In the genomic region with DNA sequence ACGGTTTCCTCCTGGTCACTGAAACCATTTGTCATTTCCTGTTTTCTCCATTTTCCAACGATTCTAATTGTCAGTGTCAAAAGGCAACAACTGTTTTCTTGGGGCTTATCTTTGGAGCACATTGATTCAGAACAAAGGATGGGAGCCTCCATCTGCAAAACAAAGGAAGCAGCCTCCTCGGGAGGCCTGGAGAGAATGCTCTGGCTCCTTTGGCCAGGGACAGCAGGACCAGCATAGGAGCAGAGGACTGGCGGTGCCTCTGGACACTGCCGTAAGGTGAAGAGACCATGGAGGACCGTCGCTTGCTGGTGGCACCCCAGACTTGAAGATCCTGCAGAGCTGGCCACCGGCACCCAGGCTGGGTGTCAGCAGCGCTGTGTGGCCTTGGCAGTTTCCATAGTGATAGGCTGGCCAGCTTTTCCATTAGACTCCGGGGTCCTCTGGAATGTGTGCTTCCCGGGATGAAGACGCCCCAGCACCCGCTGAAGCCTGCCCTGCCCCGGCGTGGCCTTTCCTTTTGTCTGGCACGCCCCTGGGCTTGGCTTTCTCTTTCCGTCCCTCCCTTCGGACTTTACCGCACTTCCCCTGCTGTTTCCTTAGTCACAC, we compare ENCODE assay signal across 12 cellular contexts.
DNase-seq lines count a peak whose midpoint lies in the region; ATAC-seq and TF ChIP-seq lines count a peak whose summit lies in the region.
"Had no signal": no experiment of that assay in that cellular context is flagged by ENCODE, and none has a peak within 500 bp of the region (broad histone marks: within the 10 kb centered on the region; RNA-seq: fewer than 3 reads in every experiment).

No MANE protein-coding gene starts in this region.

- no peak overlapping the region for H2BK20ac ChIP-seq in H9 (ENCODE audit: low read depth, low read length, poor library complexity, severe bottlenecking)

- H3K4me2 ChIP-seq in H9 (ENCODE audit: insufficient read depth, insufficient read length, low read length) = peak overlapping the region; percentile 60

- no peak overlapping the region for H3T11ph ChIP-seq in H9 (ENCODE audit: low read length)

- no peak overlapping the region for H2BK12ac ChIP-seq in H9 (ENCODE audit: insufficient read length, low read depth, low read length)

- no peak overlapping the region for H3K56ac ChIP-seq in H9 (ENCODE audit: insufficient read length, low read depth, low read length)

- H4K91ac ChIP-seq in H9 (ENCODE audit: insufficient read length, low read depth, low read length) = no peak overlapping the region

- peaks cover 0 to 3% (median 0%) of the 10 kb centered on the region in 3 experiments; a peak in 2 of 7 replicates for H3K36me3 Mint-ChIP-seq in H9 (ENCODE audit: insufficient read depth in 1 of 3, low read depth in 3 of 3)
- H3K36me3 Mint-ChIP-seq: activated naive CD8-positive, alpha-beta T cell had no signal

- no peaks in the 10 kb centered on the region for H3K79me2 ChIP-seq in H9 (ENCODE audit: insufficient read depth, low read length)

- H3K4ac ChIP-seq in H9 (ENCODE audit: low read depth, low read length) = no peak overlapping the region; the same call in 1 of the 2 replicates

- DNase-seq in H9 (peak; percentile 78), caudate nucleus (lab: John Stamatoyannopoulos, UW) (no peak), spleen (no peak), medulla oblongata (ENCODE audit: extremely low spot score) (no peak)
- DNase-seq in stimulated activated CD4-positive, alpha-beta T cell treated with anti-CD3 and anti-CD28 coated beads, Interleukin-4, amount 100 ng/mL, for 4 hours = no peak
- DNase-seq: activated CD4-positive, alpha-beta memory T cell treated with anti-CD3 and anti-CD28 coated beads, Interleukin-2, amount 10 ng/mL, durations not matched to agents 7 days and 5 days; stimulated activated CD8-positive, alpha-beta memory T cell treated with anti-CD3 and anti-CD28 coated beads, Interleukin-4, amount 100 ng/mL, for 48 hours had no signal

- peak overlapping the region; percentile 91 to 99 (median 92) for H3K27ac Mint-ChIP-seq in H9
- H3K27ac Mint-ChIP-seq: activated CD4-positive, alpha-beta memory T cell treated with anti-CD3 and anti-CD28 coated beads, Interleukin-2, amount 10 ng/mL, durations not matched to agents 7 days and 5 days; activated naive CD8-positive, alpha-beta T cell had no signal

- no CpG with 5 or more reads among the region's 19 CpGs for WGBS in H9 (ENCODE audit: extremely low coverage, insufficient read length, low lambda C conversion rate)
- 26 to 52% (median 36%) methylated on average over 8 to 19 of the region's 19 CpGs for WGBS in spleen, 5 donors

- H3K27me3 Mint-ChIP-seq in H9 (ENCODE audit: low read depth) = no peaks in the 10 kb centered on the region; the same call in 1 of the 2 replicates
- H3K27me3 Mint-ChIP-seq: activated CD4-positive, alpha-beta memory T cell treated with anti-CD3 and anti-CD28 coated beads, Interleukin-2, amount 10 ng/mL, durations not matched to agents 7 days and 5 days; activated naive CD8-positive, alpha-beta T cell had no signal

- peak overlapping the region; percentile 83; the same call in 1 of the 2 replicates for H3K14ac ChIP-seq in H9 (ENCODE audit: insufficient read depth, low read length)

- peaks cover 19% of the 10 kb centered on the region; the same call in 1 of the 2 replicates for H3K4me1 ChIP-seq in H9 (ENCODE audit: insufficient read depth, low read length)
- H3K4me1 ChIP-seq in spleen = peaks cover 0 to 19% (median 0%) of the 10 kb centered on the region in 6 donors

- H3K27me3 ChIP-seq in H9 (ENCODE audit: insufficient read depth, low read length) (no peaks in the 10 kb centered on the region), layer of hippocampus (ENCODE audit: control insufficient read depth, insufficient read depth, low read length) (no peaks in the 10 kb centered on the region), spleen (replicated peaks in 1 of 7) (no peaks in the 10 kb centered on the region)

- no peaks in the 10 kb centered on the region for H3K36me3 ChIP-seq in spleen

- ATAC-seq in SK-N-SH treated with all-trans-retinoic acid at 6 μM for 48 hours (no peak), HG02970 (IDR thresholded peaks at IDR 0.05; ENCODE audit: low FRiP score, unreplicated experiment) (no peak)

- H3K4me1 Mint-ChIP-seq in H9 = peaks cover 42 to 47% of the 10 kb centered on the region in 2 experiments
- H3K4me1 Mint-ChIP-seq: activated CD4-positive, alpha-beta memory T cell treated with anti-CD3 and anti-CD28 coated beads, Interleukin-2, amount 10 ng/mL, durations not matched to agents 7 days and 5 days had no signal

- TF ChIP-seq POLR2A in spleen (IDR thresholded peaks at IDR 0.05) = no peak

- no peaks in the 10 kb centered on the region for H4K20me1 ChIP-seq in H9 (ENCODE audit: control insufficient read depth, insufficient read depth, insufficient read length)

- no peak overlapping the region for H2BK120ac ChIP-seq in H9 (ENCODE audit: low read depth, low read length, poor library complexity, severe bottlenecking)

- H3K9me3 Mint-ChIP-seq in H9 = peaks cover 57 to 69% of the 10 kb centered on the region in 2 experiments
- H3K9me3 Mint-ChIP-seq: activated CD4-positive, alpha-beta memory T cell treated with anti-CD3 and anti-CD28 coated beads, Interleukin-2, amount 10 ng/mL, durations not matched to agents 7 days and 5 days had no signal

- peak overlapping the region; percentile 25 for H4K5ac ChIP-seq in H9 (ENCODE audit: insufficient read length, low read depth, low read length)

- no peak for TF ChIP-seq CTCF in H9 (conservative IDR thresholded peaks at IDR 0.05)
- no peak for TF ChIP-seq CTCF in spleen (IDR thresholded peaks at IDR 0.05 in 8 of 11, conservative IDR thresholded peaks at IDR 0.05 in 3 of 11)

- peak overlapping the region in 1 of 8 donors; percentile 39 for H3K4me3 ChIP-seq in spleen

- no peak overlapping the region for H2AFZ ChIP-seq in H9 (ENCODE audit: low read length)

- no peak overlapping the region for H2AK5ac ChIP-seq in H9 (ENCODE audit: insufficient read length, low read length)

- H3K9me3 ChIP-seq in H9 (ENCODE audit: control insufficient read depth, low read depth, low read length) (no peaks in the 10 kb centered on the region), spleen (no peaks in the 10 kb centered on the region)

- no peak overlapping the region for H4K8ac ChIP-seq in H9 (replicated peaks; ENCODE audit: insufficient read length, low read depth, low read length)

- H2BK5ac ChIP-seq in H9 (ENCODE audit: insufficient read length, low read length) = no peak overlapping the region

- peaks cover 9% of the 10 kb centered on the region for H3K23me2 ChIP-seq in H9 (ENCODE audit: insufficient read length, low read depth, low read length, poor library complexity, severe bottlenecking)

- intact Hi-C loops in spleen (cut with DNase I; ENCODE audit: low total_unique reads) = loop anchor here (10.0 kb wide), 1 partner anchor 77 kb away; no protein-coding TSS in a partner anchor

- no peaks in the 10 kb centered on the region for H3K79me1 ChIP-seq in H9 (ENCODE audit: insufficient read depth, low read depth, low read length, poor library complexity, severe bottlenecking)

- H3K23ac ChIP-seq in H9 (ENCODE audit: insufficient read length, low read depth, low read length) = no peak overlapping the region

- H3K9ac ChIP-seq in H9 (ENCODE audit: extremely low read depth, insufficient read length, low read length) = peak overlapping the region; percentile 33

- H3K4me3 Mint-ChIP-seq in H9 = peak overlapping the region; percentile 41 to 73
- H3K4me3 Mint-ChIP-seq: activated CD4-positive, alpha-beta memory T cell treated with anti-CD3 and anti-CD28 coated beads, Interleukin-2, amount 10 ng/mL, durations not matched to agents 7 days and 5 days; activated naive CD8-positive, alpha-beta T cell had no signal

- H3K27ac ChIP-seq in H9 (ENCODE audit: insufficient read length, low read depth, low read length) = peak overlapping the region; percentile 95
- peak overlapping the region; percentile 18 for H3K27ac ChIP-seq in caudate nucleus (ENCODE audit: low read depth, low read length)
- peak overlapping the region; percentile 59 for H3K27ac ChIP-seq in layer of hippocampus (ENCODE audit: low read depth, low read length)
- peak overlapping the region; percentile 42 to 82 (median 78) for H3K27ac ChIP-seq in spleen
- H3K27ac ChIP-seq: epithelial cell of prostate had no signal

- peak overlapping the region; percentile 89 for H3K18ac ChIP-seq in H9 (ENCODE audit: insufficient read length, low read depth, low read length)

- no peak overlapping the region for H2BK15ac ChIP-seq in H9 (ENCODE audit: low read depth, low read length)

TF ChIP-seq in SK-N-SH treated with all-trans-retinoic acid at 6 μM for 48 hours, 23 proteins besides CTCF, POLR2A, EP300 and RAD21 (continues in another document):
- no peak for TF ChIP-seq ESRRG (CRISPR knock-in tag; IDR thresholded peaks at IDR 0.05)
- TF ChIP-seq, protein P1, sequence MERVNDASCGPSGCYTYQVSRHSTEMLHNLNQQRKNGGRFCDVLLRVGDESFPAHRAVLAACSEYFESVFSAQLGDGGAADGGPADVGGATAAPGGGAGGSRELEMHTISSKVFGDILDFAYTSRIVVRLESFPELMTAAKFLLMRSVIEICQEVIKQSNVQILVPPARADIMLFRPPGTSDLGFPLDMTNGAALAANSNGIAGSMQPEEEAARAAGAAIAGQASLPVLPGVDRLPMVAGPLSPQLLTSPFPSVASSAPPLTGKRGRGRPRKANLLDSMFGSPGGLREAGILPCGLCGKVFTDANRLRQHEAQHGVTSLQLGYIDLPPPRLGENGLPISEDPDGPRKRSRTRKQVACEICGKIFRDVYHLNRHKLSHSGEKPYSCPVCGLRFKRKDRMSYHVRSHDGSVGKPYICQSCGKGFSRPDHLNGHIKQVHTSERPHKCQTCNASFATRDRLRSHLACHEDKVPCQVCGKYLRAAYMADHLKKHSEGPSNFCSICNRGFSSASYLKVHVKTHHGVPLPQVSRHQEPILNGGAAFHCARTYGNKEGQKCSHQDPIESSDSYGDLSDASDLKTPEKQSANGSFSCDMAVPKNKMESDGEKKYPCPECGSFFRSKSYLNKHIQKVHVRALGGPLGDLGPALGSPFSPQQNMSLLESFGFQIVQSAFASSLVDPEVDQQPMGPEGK (CRISPR knock-in tag; IDR thresholded peaks at IDR 0.05; ENCODE audit: borderline replicate concordance) = no peak
- TF ChIP-seq, protein P2, sequence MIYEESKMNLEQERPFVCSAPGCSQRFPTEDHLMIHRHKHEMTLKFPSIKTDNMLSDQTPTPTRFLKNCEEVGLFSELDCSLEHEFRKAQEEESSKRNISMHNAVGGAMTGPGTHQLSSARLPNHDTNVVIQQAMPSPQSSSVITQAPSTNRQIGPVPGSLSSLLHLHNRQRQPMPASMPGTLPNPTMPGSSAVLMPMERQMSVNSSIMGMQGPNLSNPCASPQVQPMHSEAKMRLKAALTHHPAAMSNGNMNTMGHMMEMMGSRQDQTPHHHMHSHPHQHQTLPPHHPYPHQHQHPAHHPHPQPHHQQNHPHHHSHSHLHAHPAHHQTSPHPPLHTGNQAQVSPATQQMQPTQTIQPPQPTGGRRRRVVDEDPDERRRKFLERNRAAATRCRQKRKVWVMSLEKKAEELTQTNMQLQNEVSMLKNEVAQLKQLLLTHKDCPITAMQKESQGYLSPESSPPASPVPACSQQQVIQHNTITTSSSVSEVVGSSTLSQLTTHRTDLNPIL (CRISPR knock-in tag; IDR thresholded peaks at IDR 0.05; ENCODE audit: low read depth) = no peak
- TF ChIP-seq ZFP3 (CRISPR knock-in tag; IDR thresholded peaks at IDR 0.05) = no peak

Comparison
In these comparisons a context has a peak if more than half of its experiments do, and no peak if none do; other contexts are left out.
1. H3K27ac ChIP-seq: peak in every context shown above with its lines; median percentile 95 in H9; 78 in spleen; 59 in layer of hippocampus; 18 in caudate nucleus.